Comparison of ENCODE assay signal across 19 cellular contexts in genomic region chr12:132269266-132269968, GRCh38. TPM values are rescaled to one million over a fixed set of nuclear protein-coding genes. Genes with fewer than 3 reads are reported as not detected.
"Had no signal": no experiment of that assay in that cellular context is flagged by ENCODE, and none has a peak within 500 bp of the region (broad histone marks: within the 10 kb centered on the region; RNA-seq: fewer than 3 reads in every experiment).

No MANE protein-coding gene starts in this region.

- DNase-seq: Karpas-422, KG1, MG63, NCI-H1092, NCI-H1105 treated with DMSO at 0.1 percent for 48 hours, NCI-H1417 treated with DMSO at 0.1 percent for 48 hours, NCI-H146, NCI-H2107, NCI-H2227 treated with DMSO at 0.1 percent for 48 hours, NCI-H524 treated with DMSO at 0.1 percent for 48 hours, NCI-H774, RPMI8226, SHP77, SW 1271 had no signal

- FAIRE-seq: RCC 7860 had no signal

- H3K4me2 ChIP-seq: SK-N-SH had no signal

- H3K4me3 ChIP-seq: MG63 had no signal

- H3K9me3 ChIP-seq: MG63, SK-N-SH had no signal

- H3K36me3 ChIP-seq: MG63 had no signal

- H3K27me3 ChIP-seq: MG63 had no signal

- H3K9ac ChIP-seq: SK-N-SH had no signal

RNA-seq across cellular contexts. Expression of gene GALNT9, which starts 60.0 kb away (rescaled TPM):
- total RNA-seq: HT-29, NCI-H460, SK-MEL-5 had no signal
- polyA plus RNA-seq: SK-N-SH had no signal
